In the genomic region with DNA sequence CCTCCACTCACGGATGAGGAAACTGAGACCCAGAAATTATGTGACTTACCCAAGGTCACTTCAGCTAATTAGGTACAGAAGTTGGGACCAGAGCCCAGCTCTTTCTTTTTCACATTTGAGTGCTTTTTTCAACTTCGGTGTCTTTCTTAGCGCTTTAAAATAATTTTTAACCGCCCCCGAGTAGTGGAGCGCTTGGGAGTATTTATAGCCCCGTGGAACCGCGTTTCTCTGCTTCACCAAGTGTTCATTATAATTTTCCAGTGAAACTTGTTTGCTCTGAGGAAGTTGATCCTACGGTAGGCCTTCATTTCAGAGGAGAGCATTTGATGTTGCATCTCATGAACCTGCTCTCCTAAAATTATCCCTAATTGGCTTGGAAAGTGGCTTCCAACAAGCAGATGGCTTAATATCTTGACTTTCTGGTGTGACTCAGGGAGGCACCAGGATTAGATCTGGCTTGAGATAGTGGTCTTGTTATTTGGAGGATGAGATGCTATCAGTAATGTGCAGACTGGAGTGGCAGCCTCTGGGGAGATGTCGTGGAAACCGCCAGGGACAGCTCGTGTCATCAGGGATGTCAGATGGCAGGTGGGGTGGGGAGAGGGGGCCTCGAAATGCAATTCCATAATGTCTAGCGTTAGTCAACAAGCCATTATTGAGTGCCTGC, we compare ENCODE assay signal across 2 cellular contexts.
A peak's percentile ranks its signal among the peaks of the same experiment; 100 is the strongest.
TF ChIP-seq lines count a peak whose summit lies in the region.

No MANE protein-coding gene starts in this region.

TF ChIP-seq in SK-N-SH, 30 proteins besides CTCF, POLR2A, EP300 and RAD21 (continued from another document):
- TF ChIP-seq FOSL2 (IDR thresholded peaks at IDR 0.05; ENCODE audit: borderline replicate concordance, low read depth): no peak
- TF ChIP-seq, protein P1, sequence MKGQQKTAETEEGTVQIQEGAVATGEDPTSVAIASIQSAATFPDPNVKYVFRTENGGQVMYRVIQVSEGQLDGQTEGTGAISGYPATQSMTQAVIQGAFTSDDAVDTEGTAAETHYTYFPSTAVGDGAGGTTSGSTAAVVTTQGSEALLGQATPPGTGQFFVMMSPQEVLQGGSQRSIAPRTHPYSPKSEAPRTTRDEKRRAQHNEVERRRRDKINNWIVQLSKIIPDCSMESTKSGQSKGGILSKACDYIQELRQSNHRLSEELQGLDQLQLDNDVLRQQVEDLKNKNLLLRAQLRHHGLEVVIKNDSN (IDR thresholded peaks at IDR 0.05; ENCODE audit: borderline replicate concordance, low read depth): no peak
- TF ChIP-seq ELF1 (IDR thresholded peaks at IDR 0.05): no peak
- no peak for TF ChIP-seq FOXM1 (IDR thresholded peaks at IDR 0.05; ENCODE audit: low read depth)
- TF ChIP-seq, protein P2, sequence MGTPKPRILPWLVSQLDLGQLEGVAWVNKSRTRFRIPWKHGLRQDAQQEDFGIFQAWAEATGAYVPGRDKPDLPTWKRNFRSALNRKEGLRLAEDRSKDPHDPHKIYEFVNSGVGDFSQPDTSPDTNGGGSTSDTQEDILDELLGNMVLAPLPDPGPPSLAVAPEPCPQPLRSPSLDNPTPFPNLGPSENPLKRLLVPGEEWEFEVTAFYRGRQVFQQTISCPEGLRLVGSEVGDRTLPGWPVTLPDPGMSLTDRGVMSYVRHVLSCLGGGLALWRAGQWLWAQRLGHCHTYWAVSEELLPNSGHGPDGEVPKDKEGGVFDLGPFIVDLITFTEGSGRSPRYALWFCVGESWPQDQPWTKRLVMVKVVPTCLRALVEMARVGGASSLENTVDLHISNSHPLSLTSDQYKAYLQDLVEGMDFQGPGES (IDR thresholded peaks at IDR 0.05; ENCODE audit: low read depth, low read length): no peak
- TF ChIP-seq POLR2AphosphoS5 (IDR thresholded peaks at IDR 0.05; ENCODE audit: low read depth, low read length): no peak
- TF ChIP-seq FOXJ3 (CRISPR knock-in tag; IDR thresholded peaks at IDR 0.05): no peak
- TF ChIP-seq CHD2 (IDR thresholded peaks at IDR 0.05; ENCODE audit: low read length, partially characterized antibody): peak; percentile 11
- TF ChIP-seq TAF1 (IDR thresholded peaks at IDR 0.05; ENCODE audit: borderline replicate concordance, low read depth, low read length): no peak
- TF ChIP-seq NRF1 (IDR thresholded peaks at IDR 0.05; ENCODE audit: low read depth, low read length): no peak
- no peak for TF ChIP-seq RXRA (IDR thresholded peaks at IDR 0.05; ENCODE audit: borderline replicate concordance, low read depth)
- TF ChIP-seq GABPA (IDR thresholded peaks at IDR 0.05; ENCODE audit: low read depth): no peak
- no peak for TF ChIP-seq TEAD4 (IDR thresholded peaks at IDR 0.05; ENCODE audit: borderline replicate concordance, insufficient read depth)
- TF ChIP-seq GATA2 (CRISPR knock-in tag; IDR thresholded peaks at IDR 0.05): peak; percentile 61
- TF ChIP-seq SMC3 (IDR thresholded peaks at IDR 0.05; ENCODE audit: low read depth, low read length): no peak
- no peak for TF ChIP-seq MXI1 (IDR thresholded peaks at IDR 0.05; ENCODE audit: low read depth, low read length)
- TF ChIP-seq JUND (IDR thresholded peaks at IDR 0.05): no peak
- TF ChIP-seq, protein P3, sequence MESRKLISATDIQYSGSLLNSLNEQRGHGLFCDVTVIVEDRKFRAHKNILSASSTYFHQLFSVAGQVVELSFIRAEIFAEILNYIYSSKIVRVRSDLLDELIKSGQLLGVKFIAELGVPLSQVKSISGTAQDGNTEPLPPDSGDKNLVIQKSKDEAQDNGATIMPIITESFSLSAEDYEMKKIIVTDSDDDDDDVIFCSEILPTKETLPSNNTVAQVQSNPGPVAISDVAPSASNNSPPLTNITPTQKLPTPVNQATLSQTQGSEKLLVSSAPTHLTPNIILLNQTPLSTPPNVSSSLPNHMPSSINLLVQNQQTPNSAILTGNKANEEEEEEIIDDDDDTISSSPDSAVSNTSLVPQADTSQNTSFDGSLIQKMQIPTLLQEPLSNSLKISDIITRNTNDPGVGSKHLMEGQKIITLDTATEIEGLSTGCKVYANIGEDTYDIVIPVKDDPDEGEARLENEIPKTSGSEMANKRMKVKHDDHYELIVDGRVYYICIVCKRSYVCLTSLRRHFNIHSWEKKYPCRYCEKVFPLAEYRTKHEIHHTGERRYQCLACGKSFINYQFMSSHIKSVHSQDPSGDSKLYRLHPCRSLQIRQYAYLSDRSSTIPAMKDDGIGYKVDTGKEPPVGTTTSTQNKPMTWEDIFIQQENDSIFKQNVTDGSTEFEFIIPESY (IDR thresholded peaks at IDR 0.05; ENCODE audit: borderline replicate concordance, low read depth): no peak
- no peak for TF ChIP-seq MEF2A (IDR thresholded peaks at IDR 0.05; ENCODE audit: borderline replicate concordance, low read depth)
- no peak for TF ChIP-seq EZH2phosphoT487 (IDR thresholded peaks at IDR 0.05; ENCODE audit: borderline replicate concordance, low read depth)
- no peak for TF ChIP-seq YY1 (IDR thresholded peaks at IDR 0.05; ENCODE audit: low read depth)

TF ChIP-seq in SK-N-SH treated with all-trans-retinoic acid at 6 μM for 48 hours, 23 proteins besides CTCF, POLR2A, EP300 and RAD21 (continued from another document):
- TF ChIP-seq, protein P4, sequence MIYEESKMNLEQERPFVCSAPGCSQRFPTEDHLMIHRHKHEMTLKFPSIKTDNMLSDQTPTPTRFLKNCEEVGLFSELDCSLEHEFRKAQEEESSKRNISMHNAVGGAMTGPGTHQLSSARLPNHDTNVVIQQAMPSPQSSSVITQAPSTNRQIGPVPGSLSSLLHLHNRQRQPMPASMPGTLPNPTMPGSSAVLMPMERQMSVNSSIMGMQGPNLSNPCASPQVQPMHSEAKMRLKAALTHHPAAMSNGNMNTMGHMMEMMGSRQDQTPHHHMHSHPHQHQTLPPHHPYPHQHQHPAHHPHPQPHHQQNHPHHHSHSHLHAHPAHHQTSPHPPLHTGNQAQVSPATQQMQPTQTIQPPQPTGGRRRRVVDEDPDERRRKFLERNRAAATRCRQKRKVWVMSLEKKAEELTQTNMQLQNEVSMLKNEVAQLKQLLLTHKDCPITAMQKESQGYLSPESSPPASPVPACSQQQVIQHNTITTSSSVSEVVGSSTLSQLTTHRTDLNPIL (CRISPR knock-in tag; IDR thresholded peaks at IDR 0.05; ENCODE audit: low read depth): no peak
- TF ChIP-seq CSDC2 (CRISPR knock-in tag; IDR thresholded peaks at IDR 0.05) (no peak), ZC3H10 (CRISPR knock-in tag; IDR thresholded peaks at IDR 0.05) (no peak), TOX (CRISPR knock-in tag; IDR thresholded peaks at IDR 0.05; ENCODE audit: borderline replicate concordance) (no peak), GLIS3 (CRISPR knock-in tag; IDR thresholded peaks at IDR 0.05) (no peak)
- TF ChIP-seq, protein P5, sequence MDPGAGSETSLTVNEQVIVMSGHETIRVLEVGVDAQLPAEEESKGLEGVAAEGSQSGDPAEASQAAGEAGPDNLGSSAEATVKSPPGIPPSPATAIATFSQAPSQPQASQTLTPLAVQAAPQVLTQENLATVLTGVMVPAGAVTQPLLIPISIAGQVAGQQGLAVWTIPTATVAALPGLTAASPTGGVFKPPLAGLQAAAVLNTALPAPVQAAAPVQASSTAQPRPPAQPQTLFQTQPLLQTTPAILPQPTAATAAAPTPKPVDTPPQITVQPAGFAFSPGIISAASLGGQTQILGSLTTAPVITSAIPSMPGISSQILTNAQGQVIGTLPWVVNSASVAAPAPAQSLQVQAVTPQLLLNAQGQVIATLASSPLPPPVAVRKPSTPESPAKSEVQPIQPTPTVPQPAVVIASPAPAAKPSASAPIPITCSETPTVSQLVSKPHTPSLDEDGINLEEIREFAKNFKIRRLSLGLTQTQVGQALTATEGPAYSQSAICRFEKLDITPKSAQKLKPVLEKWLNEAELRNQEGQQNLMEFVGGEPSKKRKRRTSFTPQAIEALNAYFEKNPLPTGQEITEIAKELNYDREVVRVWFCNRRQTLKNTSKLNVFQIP (CRISPR knock-in tag; IDR thresholded peaks at IDR 0.05; ENCODE audit: borderline replicate concordance, low read depth): no peak
TF ChIP-seq in SK-N-SH treated with all-trans-retinoic acid at 6 μM for 48 hours: peak in this region for 0.
